Comparison of ENCODE assay signal across 2 cellular contexts in genomic region chr16:17375388-17376304, GRCh38.
TF ChIP-seq lines count a peak whose summit lies in the region.

No MANE protein-coding gene starts in this region.

TF ChIP-seq in HCT116, 20 proteins besides CTCF, POLR2A, EP300 and RAD21 (continued from another document):
- TF ChIP-seq REST (IDR thresholded peaks at IDR 0.05; ENCODE audit: low read depth) (no peak), EZH2phosphoT487 (IDR thresholded peaks at IDR 0.05; ENCODE audit: borderline replicate concordance) (no peak), SIN3A (IDR thresholded peaks at IDR 0.05; ENCODE audit: low read depth) (no peak), SP1 (IDR thresholded peaks at IDR 0.05; ENCODE audit: low read depth) (no peak), POLR2AphosphoS5 (IDR thresholded peaks at IDR 0.05; ENCODE audit: low read depth, low read length) (no peak), CBX3 (IDR thresholded peaks at IDR 0.05; ENCODE audit: low read depth) (no peak), TCF7L2 (IDR thresholded peaks at IDR 0.05; ENCODE audit: borderline replicate concordance, extremely low read depth, insufficient read depth, insufficient read length) (no peak), ZFX (IDR thresholded peaks at IDR 0.05) (no peak), CEBPB (IDR thresholded peaks at IDR 0.05; ENCODE audit: low read depth) (no peak), EZH2 (IDR thresholded peaks at IDR 0.05) (no peak), EGR1 (IDR thresholded peaks at IDR 0.05; ENCODE audit: low read depth) (no peak)

TF ChIP-seq in neural cell, 6 proteins besides CTCF, POLR2A, EP300 and RAD21 (continued from another document):
- no peak for TF ChIP-seq REST (IDR thresholded peaks at IDR 0.05; ENCODE audit: borderline replicate concordance)
